Comparison of ENCODE assay signal across 17 cellular contexts in genomic region chr2:55932843-55933242, GRCh38.
DNase-seq lines count a peak whose midpoint lies in the region; ATAC-seq and TF ChIP-seq lines count a peak whose summit lies in the region.
"Had no signal": no experiment of that assay in that cellular context is flagged by ENCODE, and none has a peak within 500 bp of the region (broad histone marks: within the 10 kb centered on the region; RNA-seq: fewer than 3 reads in every experiment).

No MANE protein-coding gene starts in this region.

- H3K4me1 ChIP-seq in BLaER1 (peaks cover 31% of the 10 kb centered on the region), OCI-LY3 (ENCODE audit: low read length) (peaks cover 15% of the 10 kb centered on the region)

- H3K4me2 ChIP-seq in BLaER1 (peak overlapping the region; percentile 66), OCI-LY3 (ENCODE audit: low read length) (no peak overlapping the region; the same call in 1 of the 2 replicates)

- DNase-seq in substantia nigra (lab: John Stamatoyannopoulos, UW): no peak
- DNase-seq in AG20443 (ENCODE audit: low spot score): no peak
- DNase-seq: 8988T; CD4-positive, alpha-beta memory T cell; DMS79 treated with DMSO at 0.1 percent for 48 hours; GDM1; HCEC 1CT; HFFc6; Karpas-422 had no signal

- H3K9ac ChIP-seq in BLaER1 (no peak overlapping the region), OCI-LY3 (ENCODE audit: low read length) (no peak overlapping the region)

- ATAC-seq in GM18868 (IDR thresholded peaks at IDR 0.05; ENCODE audit: unreplicated experiment) (peak; percentile 58), HG02798 (IDR thresholded peaks at IDR 0.05; ENCODE audit: poor library complexity, unreplicated experiment) (peak; percentile 47), GM18867 (IDR thresholded peaks at IDR 0.05; ENCODE audit: unreplicated experiment) (no peak)
- ATAC-seq: K562 had no signal

- H3K27me3 ChIP-seq in BLaER1: no peaks in the 10 kb centered on the region
- H3K27me3 ChIP-seq in OCI-LY3 (ENCODE audit: low read depth, low read length): no peaks in the 10 kb centered on the region

- H3K4me3 ChIP-seq in BLaER1: peak overlapping the region; percentile 57; the same call in 1 of the 2 replicates
- no peak overlapping the region for H3K4me3 ChIP-seq in OCI-LY3 (ENCODE audit: low read length)
- H3K4me3 ChIP-seq: K562 had no signal

- no peaks in the 10 kb centered on the region for H3K79me2 ChIP-seq in OCI-LY3 (ENCODE audit: low read length)

- peak overlapping the region; percentile 12; the same call in 1 of the 2 replicates for H2AFZ ChIP-seq in OCI-LY3 (ENCODE audit: low read depth, low read length)

- TF ChIP-seq CTCF in OCI-LY3 (IDR thresholded peaks at IDR 0.05; ENCODE audit: low read depth, low read length): no peak

- H3K36me3 ChIP-seq in BLaER1: no peaks in the 10 kb centered on the region
- no peaks in the 10 kb centered on the region for H3K36me3 ChIP-seq in OCI-LY3 (replicated peaks; ENCODE audit: low read depth, low read length)

- H4K20me1 ChIP-seq in BLaER1 (no peaks in the 10 kb centered on the region), OCI-LY3 (ENCODE audit: insufficient read depth, low read length) (no peaks in the 10 kb centered on the region)

- H3K27ac ChIP-seq in BLaER1 (peak overlapping the region; percentile 71; the same call in 1 of the 2 replicates), OCI-LY3 (ENCODE audit: low read length) (no peak overlapping the region), substantia nigra (ENCODE audit: low read depth, low read length, poor library complexity, severe bottlenecking) (no peak overlapping the region)
- H3K27ac ChIP-seq: C4-2B, HL-60 had no signal

- H3K9me3 ChIP-seq in BLaER1 (peaks cover 10% of the 10 kb centered on the region; the same call in 1 of the 2 replicates), OCI-LY3 (ENCODE audit: insufficient read depth, low read length) (no peaks in the 10 kb centered on the region)
